1 cellular context compared by ENCODE assay signal in genomic region chr17:42651392-42651791, GRCh38.
TF ChIP-seq lines count a peak whose summit lies in the region.

No MANE protein-coding gene starts in this region.

TF ChIP-seq in HepG2, 621 proteins besides CTCF, POLR2A, EP300 and RAD21:
- TF ChIP-seq HNRNPL (IDR thresholded peaks at IDR 0.05; ENCODE audit: low read depth, low read length) (no peak), MNT (IDR thresholded peaks at IDR 0.05) (no peak), ZNF276 (CRISPR knock-in tag; IDR thresholded peaks at IDR 0.05; ENCODE audit: low read depth) (no peak), ZNF770 (CRISPR knock-in tag; IDR thresholded peaks at IDR 0.05) (0 out of 2 replicates have a peak, but pooled peaks have one; percentile 4), ATF7 (IDR thresholded peaks at IDR 0.05) (no peak), ATF7 (CRISPR knock-in tag; IDR thresholded peaks at IDR 0.05) (no peak), MYC (CRISPR knock-in tag; IDR thresholded peaks at IDR 0.05; ENCODE audit: borderline replicate concordance) (no peak), ZNF7 (CRISPR knock-in tag; IDR thresholded peaks at IDR 0.05) (peak; percentile 86), UBTF (CRISPR knock-in tag; IDR thresholded peaks at IDR 0.05) (no peak)
